In the genomic region with DNA sequence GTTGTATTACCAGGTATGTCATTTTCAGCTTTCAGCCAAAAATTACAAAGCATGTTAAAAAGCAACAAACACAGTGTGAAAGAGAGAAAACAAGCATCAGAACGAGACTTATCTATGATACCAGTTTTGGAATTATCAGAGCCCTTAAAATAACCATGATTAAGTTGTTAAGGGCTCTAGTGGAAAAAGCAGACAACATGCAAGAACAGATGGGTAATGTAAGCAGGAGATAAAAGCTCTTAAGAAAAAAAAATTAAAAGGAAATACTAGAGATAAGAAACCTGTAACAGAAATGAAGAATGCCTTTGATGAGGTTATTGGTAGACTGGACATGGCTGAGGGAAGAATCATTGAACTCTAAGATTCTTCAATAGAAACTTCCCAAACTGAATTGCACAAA, we compare ENCODE assay signal across 23 cellular contexts.
"Had no signal": no experiment of that assay in that cellular context is flagged by ENCODE, and none has a peak within 500 bp of the region (broad histone marks: within the 10 kb centered on the region; RNA-seq: fewer than 3 reads in every experiment).

No MANE protein-coding gene starts in this region.

- H3K27ac Mint-ChIP-seq: natural killer cell; progenitor cell of endocrine pancreas; stimulated activated naive B cell treated with anti-CD40 and anti-IgM and Interleukin-4, amounts not matched to agents 10 μg/mL and 1 μg/mL and 100 μg/mL, for 72 hours; stimulated activated naive CD8-positive, alpha-beta T cell treated with anti-CD3 and anti-CD28 coated beads, Interleukin-15, Interleukin-2, amounts not matched to agents 100 ng/mL and 50 ng/mL, for 24 hours had no signal

- ATAC-seq: effector memory CD8-positive, alpha-beta T cell; esophagus mucosa; foreskin keratinocyte; gastroesophageal sphincter; heart left ventricle; left cardiac atrium; left lung; natural killer cell; stimulated activated naive B cell treated with anti-CD40 and anti-IgM and Interleukin-4, amounts not matched to agents 10 μg/mL and 1 μg/mL and 100 μg/mL, for 72 hours had no signal

- H3K9me3 ChIP-seq: gastroesophageal sphincter, heart left ventricle, left lung, neutrophil, right atrium auricular region, sigmoid colon, spleen, thoracic aorta, tibial nerve, upper lobe of left lung had no signal

- H3K4me1 Mint-ChIP-seq: natural killer cell; stimulated activated naive B cell treated with anti-CD40 and anti-IgM and Interleukin-4, amounts not matched to agents 10 μg/mL and 1 μg/mL and 100 μg/mL, for 72 hours had no signal

- H3K79me2 ChIP-seq: hepatocyte, parathyroid adenoma had no signal

- H3K4me2 ChIP-seq: hepatocyte had no signal

- H3K36me3 ChIP-seq: left lung, neutrophil, sigmoid colon had no signal

- H3K4me1 ChIP-seq: foreskin keratinocyte, gastroesophageal sphincter, heart left ventricle, left lung, parathyroid adenoma, right atrium auricular region, sigmoid colon, spleen, tibial nerve, upper lobe of left lung had no signal

- H3K9me3 Mint-ChIP-seq: effector memory CD8-positive, alpha-beta T cell; natural killer cell; stimulated activated naive CD8-positive, alpha-beta T cell treated with anti-CD3 and anti-CD28 coated beads, Interleukin-15, Interleukin-2, amounts not matched to agents 100 ng/mL and 50 ng/mL, for 24 hours had no signal

- H2AFZ ChIP-seq: hepatocyte, parathyroid adenoma had no signal

- H3K27me3 ChIP-seq: foreskin keratinocyte, gastroesophageal sphincter, heart left ventricle, hepatocyte, left lung, neutrophil, right atrium auricular region, sigmoid colon, spleen, tibial nerve, upper lobe of left lung had no signal

- DNase-seq: cerebellar nuclear complex; cortex of kidney; effector memory CD8-positive, alpha-beta T cell; foreskin keratinocyte; heart left ventricle; left cardiac atrium; left lung; mesendoderm; natural killer cell; sigmoid colon; spleen; stimulated activated naive B cell treated with anti-CD40 and anti-IgM and Interleukin-4, amounts not matched to agents 10 μg/mL and 1 μg/mL and 100 μg/mL, for 72 hours; upper lobe of left lung had no signal

- H3K27ac ChIP-seq: foreskin keratinocyte, gastroesophageal sphincter, heart left ventricle, hepatocyte, left lung, neutrophil, parathyroid adenoma, right atrium auricular region, sigmoid colon, spleen, thoracic aorta, tibial nerve, upper lobe of left lung had no signal

- H3K4me3 ChIP-seq: gastroesophageal sphincter, heart left ventricle, hepatocyte, left lung, right atrium auricular region, sigmoid colon, spleen, thoracic aorta, tibial nerve, upper lobe of left lung had no signal

- H3K27me3 Mint-ChIP-seq: progenitor cell of endocrine pancreas; stimulated activated naive B cell treated with anti-CD40 and anti-IgM and Interleukin-4, amounts not matched to agents 10 μg/mL and 1 μg/mL and 100 μg/mL, for 72 hours; stimulated activated naive CD8-positive, alpha-beta T cell treated with anti-CD3 and anti-CD28 coated beads, Interleukin-15, Interleukin-2, amounts not matched to agents 100 ng/mL and 50 ng/mL, for 24 hours had no signal

- H3K36me3 Mint-ChIP-seq: natural killer cell had no signal

- H3K9ac ChIP-seq: parathyroid adenoma had no signal

- H3K4me3 Mint-ChIP-seq: effector memory CD8-positive, alpha-beta T cell; natural killer cell; stimulated activated naive B cell treated with anti-CD40 and anti-IgM and Interleukin-4, amounts not matched to agents 10 μg/mL and 1 μg/mL and 100 μg/mL, for 72 hours; stimulated activated naive CD8-positive, alpha-beta T cell treated with anti-CD3 and anti-CD28 coated beads, Interleukin-15, Interleukin-2, amounts not matched to agents 100 ng/mL and 50 ng/mL, for 24 hours had no signal
